In the genomic region with DNA sequence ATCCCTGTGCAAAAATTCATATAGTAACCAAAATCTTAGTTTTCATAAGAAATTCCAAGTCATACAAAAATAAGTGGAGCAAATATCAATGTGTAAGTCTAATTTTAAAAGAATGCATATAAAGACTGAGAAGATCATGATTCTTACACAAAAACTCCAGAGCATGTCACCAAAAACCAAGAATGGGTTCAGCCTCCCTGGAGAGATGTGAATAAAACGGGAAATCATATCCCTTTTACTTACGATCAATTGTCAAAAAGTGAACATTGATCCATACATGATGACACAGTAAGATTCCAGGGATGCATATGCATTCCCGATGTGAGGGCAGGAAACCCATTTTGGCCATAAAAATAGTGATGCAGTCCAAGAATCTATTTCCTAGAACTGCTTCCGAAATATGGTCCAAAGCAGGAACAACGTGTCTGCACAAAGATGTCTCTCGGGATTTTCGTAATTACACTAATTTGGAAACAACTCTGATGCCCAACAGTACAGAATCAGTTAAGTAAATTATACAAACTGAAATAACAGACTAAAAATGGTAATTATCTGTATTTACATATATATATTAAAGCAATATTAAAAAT, we compare ENCODE assay signal across 21 cellular contexts.
DNase-seq lines count a peak whose midpoint lies in the region; ATAC-seq and TF ChIP-seq lines count a peak whose summit lies in the region.
"Had no signal": no experiment of that assay in that cellular context is flagged by ENCODE, and none has a peak within 500 bp of the region (broad histone marks: within the 10 kb centered on the region; RNA-seq: fewer than 3 reads in every experiment).

No MANE protein-coding gene starts in this region.

- peaks cover 45% of the 10 kb centered on the region for H3F3A ChIP-seq in smooth muscle cell (ENCODE audit: low read depth)

- peak overlapping the region; percentile 32 for H3K27ac ChIP-seq in smooth muscle cell (ENCODE audit: low read depth)

- no peak overlapping the region for H3K4me3 ChIP-seq in smooth muscle cell
- H3K4me3 ChIP-seq: right atrium auricular region had no signal

- TF ChIP-seq CTCF in smooth muscle cell (IDR thresholded peaks at IDR 0.05; ENCODE audit: borderline replicate concordance, insufficient read depth, poor library complexity, severe bottlenecking): no peak

- no peak overlapping the region for H2AFZ ChIP-seq in smooth muscle cell (ENCODE audit: low read depth)

- intact Hi-C loops in posterior vena cava (cut with DNase I): no loop called here

- H3K9ac ChIP-seq in smooth muscle cell (ENCODE audit: low read depth): no peak overlapping the region

- H3K9me3 ChIP-seq in smooth muscle cell (replicated peaks; ENCODE audit: low read depth): no peaks in the 10 kb centered on the region
- H3K9me3 ChIP-seq: right atrium auricular region had no signal

- DNase-seq in EH (ENCODE audit: low read depth): peak; percentile 62
- DNase-seq in HS-5 (ENCODE audit: low read depth): peak; percentile 29
- peak; percentile 68 for DNase-seq in fibroblast of peridontal ligament (ENCODE audit: extremely low read depth)
- DNase-seq in smooth muscle cell (lab: John Stamatoyannopoulos, UW; ENCODE audit: unreplicated experiment): no peak
- DNase-seq in stimulated activated CD8-positive, alpha-beta memory T cell treated with anti-CD3 and anti-CD28 coated beads, Interleukin-4, amount 100 ng/mL, for 48 hours: no peak
- DNase-seq in posterior vena cava (ENCODE audit: low spot score): no peak
- DNase-seq: activated CD4-positive, CD25-positive, alpha-beta regulatory T cell treated with anti-CD3 and anti-CD28 coated beads, Interleukin-2, amount 50 U/mL, for 72 hours; activated naive CD8-positive, alpha-beta T cell treated with anti-CD3 and anti-CD28 coated beads, Interleukin-2, amount 10 ng/mL, durations not matched to agents 7 days and 5 days; CD4-positive, CD25-positive, alpha-beta regulatory T cell; effector CD8-positive, alpha-beta T cell; erythroblast; GDM1; naive B cell; NCI-H1048; NCI-H2029; NCI-H2227 treated with DMSO at 0.1 percent for 48 hours; NCI-H748 treated with DMSO at 0.1 percent for 48 hours; stimulated activated CD4-positive, alpha-beta T cell treated with anti-CD3 and anti-CD28 coated beads, Interleukin-15, amount 100 ng/mL, for 24 hours had no signal

- WGBS in smooth muscle cell (ENCODE audit: low lambda C conversion rate): 95% methylated on average over 7 of the region's 7 CpGs

- peaks cover 13% of the 10 kb centered on the region for H3K36me3 ChIP-seq in smooth muscle cell (ENCODE audit: low read depth)

- H4K20me1 ChIP-seq in smooth muscle cell (ENCODE audit: low read depth): peaks cover 43% of the 10 kb centered on the region

- no peak overlapping the region for H3K4me2 ChIP-seq in smooth muscle cell

- no peaks in the 10 kb centered on the region for H3K79me2 ChIP-seq in smooth muscle cell (ENCODE audit: low read depth)

- H3K4me1 ChIP-seq in smooth muscle cell (ENCODE audit: low read depth): peaks cover 4% of the 10 kb centered on the region

- no peaks in the 10 kb centered on the region for H3K27me3 ChIP-seq in smooth muscle cell (ENCODE audit: low read depth)
- H3K27me3 ChIP-seq: right atrium auricular region had no signal

- ATAC-seq in HG02870 (IDR thresholded peaks at IDR 0.05; ENCODE audit: unreplicated experiment): no peak
- ATAC-seq: activated T-helper 17 cell treated with anti-CD3 and anti-CD28 coated beads, Interleukin-2, amount 50 U/mL, for 72 hours had no signal

Comparison
In these comparisons a context has a peak if more than half of its experiments do, and no peak if none do; other contexts are left out.
1. DNase-seq: peak in EH (single experiment), HS-5 (single experiment) and fibroblast of peridontal ligament (single experiment); none in smooth muscle cell (single experiment), stimulated activated CD8-positive, alpha-beta memory T cell treated with anti-CD3 and anti-CD28 coated beads, Interleukin-4, amount 100 ng/mL, for 48 hours (single experiment) and posterior vena cava (single experiment).